21 cellular contexts compared by ENCODE assay signal in the genomic region with DNA sequence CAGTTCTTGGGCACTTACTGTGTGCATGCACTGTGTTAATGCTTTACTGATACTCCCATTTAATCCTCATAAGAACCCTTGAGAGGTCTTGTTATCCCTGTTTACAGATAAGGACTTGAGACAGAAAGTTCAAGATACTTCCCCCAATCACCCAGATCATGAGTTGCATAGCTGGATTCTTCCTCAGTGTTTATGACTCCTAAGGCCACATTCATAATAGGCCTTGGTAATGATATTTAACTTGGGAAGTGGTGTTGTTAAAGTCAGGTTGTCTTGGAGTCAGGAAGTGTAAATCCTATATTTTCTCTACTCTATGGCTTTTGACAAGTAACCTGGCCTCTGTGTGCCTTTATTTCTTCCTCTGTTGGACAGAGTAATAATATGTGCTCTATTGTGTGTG. TPM values are rescaled to one million over a fixed set of nuclear protein-coding genes. Genes with fewer than 3 reads are reported as not detected.
DNase-seq lines count a peak whose midpoint lies in the region; ATAC-seq and TF ChIP-seq lines count a peak whose summit lies in the region.
"Had no signal": no experiment of that assay in that cellular context is flagged by ENCODE, and none has a peak within 500 bp of the region (broad histone marks: within the 10 kb centered on the region; RNA-seq: fewer than 3 reads in every experiment).

No MANE protein-coding gene starts in this region.

- DNase-seq in NCI-H524 (lab: John Stamatoyannopoulos, UW) (peak; percentile 14 to 53), NCI-H524 treated with DMSO at 0.1 percent for 48 hours (lab: John Stamatoyannopoulos, UW) (peak; percentile 6), erythroblast (lab: John Stamatoyannopoulos, UW) (peak; percentile 11 to 24), left lung (no peak), HK-2 (ENCODE audit: unreplicated experiment) (no peak), epidermal melanocyte (ENCODE audit: insufficient read length, low spot score) (no peak), NCI-H510A (lab: John Stamatoyannopoulos, UW) (no peak), iPS-NIHi7 (ENCODE audit: extremely low spot score) (no peak)
- DNase-seq: C1 segment of cervical spinal cord; Calu3; CD4-positive, alpha-beta memory T cell; COR-L47; DMS53; DMS79 treated with DMSO at 0.1 percent for 48 hours; GF-D8; H9 had no signal

- no peak for TF ChIP-seq POLR2A in erythroblast (IDR thresholded peaks at IDR 0.05; ENCODE audit: low read length)

- TF ChIP-seq CTCF in left lung (IDR thresholded peaks at IDR 0.05), result no peak

- no peak overlapping the region for H3K27ac ChIP-seq in left lung

- H3K4me1 ChIP-seq in left lung, result no peaks in the 10 kb centered on the region

- H3K36me3 ChIP-seq in left lung, result peaks cover 0 to 8% of the 10 kb centered on the region in 2 donors

- no peak overlapping the region for H3K4me3 ChIP-seq in left lung
- H3K4me3 ChIP-seq: GM23338 had no signal

- no peaks in the 10 kb centered on the region for H3K27me3 ChIP-seq in left lung

- peak; percentile 23 for ATAC-seq in left lung
- ATAC-seq: GM23338, HCT116 had no signal

- intact Hi-C loops in left lung (cut with DNase I), result no loop called here

- H3K9me3 ChIP-seq in left lung, result no peaks in the 10 kb centered on the region

RNA-seq across cellular contexts. Expression of a gene that starts 22.7 kb away (rescaled TPM):
- total RNA-seq in left lung, result 10 to 100 TPM; 25.7 to 26.4 TPM
- total RNA-seq: A673; CD4-positive, alpha-beta memory T cell; Daoy; G401; GM23338; H9 had no signal

Comparison
In these comparisons a context has a peak if more than half of its experiments do, and no peak if none do; other contexts are left out.
1. DNase-seq: peak in NCI-H524 (2 of 2), NCI-H524 treated with DMSO at 0.1 percent for 48 hours (single experiment) and erythroblast (2 of 2); none in left lung (0 of 2), HK-2 (single experiment), epidermal melanocyte (single experiment), NCI-H510A (single experiment) and iPS-NIHi7 (single experiment).